1 cellular context compared by ENCODE assay signal in the genomic region with DNA sequence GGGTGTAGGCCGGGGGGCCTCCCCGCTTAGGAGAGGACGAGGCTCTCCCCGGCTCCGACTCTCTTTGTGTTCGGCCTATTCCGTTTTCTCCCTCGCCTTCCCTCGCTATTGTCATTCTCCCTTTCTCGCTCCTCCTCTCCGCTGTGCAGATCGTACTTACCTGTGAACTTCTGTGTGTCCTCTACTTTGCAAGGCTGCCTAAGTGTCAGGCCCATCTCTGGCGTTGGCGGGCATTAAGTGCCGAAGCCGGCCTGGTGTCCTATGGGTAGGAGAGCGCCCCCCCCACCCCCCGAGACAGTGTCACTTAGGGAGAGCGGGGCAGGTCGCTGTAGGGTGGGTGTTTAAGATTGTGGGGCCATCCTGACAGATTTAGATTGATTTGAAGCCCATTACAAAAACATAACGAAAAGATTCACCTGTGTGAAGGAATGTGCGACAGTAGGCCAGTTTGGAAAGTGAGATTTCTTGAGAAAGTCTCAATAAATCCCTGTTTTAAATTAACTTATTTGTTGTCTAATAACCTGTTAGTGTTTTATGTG.
A peak's percentile ranks its signal among the peaks of the same experiment; 100 is the strongest.
TF ChIP-seq lines count a peak whose summit lies in the region.

No MANE protein-coding gene starts in this region.

TF ChIP-seq in K562, 482 proteins besides CTCF, POLR2A, EP300 and RAD21 (continued from another document and continues in another):
- TF ChIP-seq, protein P1, sequence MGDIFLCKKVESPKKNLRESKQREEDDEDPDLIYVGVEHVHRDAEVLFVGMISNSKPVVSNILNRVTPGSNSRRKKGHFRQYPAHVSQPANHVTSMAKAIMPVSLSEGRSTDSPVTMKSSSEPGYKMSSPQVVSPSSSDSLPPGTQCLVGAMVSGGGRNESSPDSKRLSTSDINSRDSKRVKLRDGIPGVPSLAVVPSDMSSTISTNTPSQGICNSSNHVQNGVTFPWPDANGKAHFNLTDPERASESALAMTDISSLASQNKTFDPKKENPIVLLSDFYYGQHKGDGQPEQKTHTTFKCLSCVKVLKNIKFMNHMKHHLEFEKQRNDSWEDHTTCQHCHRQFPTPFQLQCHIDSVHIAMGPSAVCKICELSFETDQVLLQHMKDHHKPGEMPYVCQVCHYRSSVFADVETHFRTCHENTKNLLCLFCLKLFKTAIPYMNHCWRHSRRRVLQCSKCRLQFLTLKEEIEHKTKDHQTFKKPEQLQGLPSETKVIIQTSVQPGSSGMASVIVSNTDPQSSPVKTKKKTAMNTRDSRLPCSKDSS (IDR thresholded peaks at IDR 0.05; ENCODE audit: low read depth, partially characterized antibody), result no peak
- peak; percentile 22 to 24; a peak in 2 of 4 replicates for TF ChIP-seq SIN3A (IDR thresholded peaks at IDR 0.05; ENCODE audit: borderline replicate concordance in 2 of 2, control insufficient read depth in 1 of 2, low read depth in 2 of 2, low read length in 2 of 2)
- TF ChIP-seq ZNF175 (CRISPR knock-in tag; IDR thresholded peaks at IDR 0.05; ENCODE audit: low read depth), result no peak
- TF ChIP-seq MCM7 (IDR thresholded peaks at IDR 0.05), result no peak
- no peak for TF ChIP-seq CBX8 (IDR thresholded peaks at IDR 0.05; ENCODE audit: borderline replicate concordance, extremely low read depth, low read depth, low read length, poor library complexity, severe bottlenecking)
- no peak for TF ChIP-seq PCBP1 (IDR thresholded peaks at IDR 0.05; ENCODE audit: low read depth, low read length, poor library complexity, severe bottlenecking)
- no peak for TF ChIP-seq ZNF431 (CRISPR knock-in tag; IDR thresholded peaks at IDR 0.05)
- no peak for TF ChIP-seq GTF2F1 (IDR thresholded peaks at IDR 0.05; ENCODE audit: low read depth, low read length)
- TF ChIP-seq MAFF (IDR thresholded peaks at IDR 0.05; ENCODE audit: low read length), result no peak
- no peak for TF ChIP-seq TRIM24 (IDR thresholded peaks at IDR 0.05)
- TF ChIP-seq RUNX1 (IDR thresholded peaks at IDR 0.05; ENCODE audit: low read depth), result no peak
- no peak for TF ChIP-seq SMAD4 (CRISPR knock-in tag; conservative IDR thresholded peaks at IDR 0.05)
- TF ChIP-seq ZZZ3 (IDR thresholded peaks at IDR 0.05), result 0 out of 2 replicates have a peak, but pooled peaks have one; percentile 62
- no peak for TF ChIP-seq ZNF644 (tag; IDR thresholded peaks at IDR 0.05; ENCODE audit: low read depth)
- TF ChIP-seq, protein P2, sequence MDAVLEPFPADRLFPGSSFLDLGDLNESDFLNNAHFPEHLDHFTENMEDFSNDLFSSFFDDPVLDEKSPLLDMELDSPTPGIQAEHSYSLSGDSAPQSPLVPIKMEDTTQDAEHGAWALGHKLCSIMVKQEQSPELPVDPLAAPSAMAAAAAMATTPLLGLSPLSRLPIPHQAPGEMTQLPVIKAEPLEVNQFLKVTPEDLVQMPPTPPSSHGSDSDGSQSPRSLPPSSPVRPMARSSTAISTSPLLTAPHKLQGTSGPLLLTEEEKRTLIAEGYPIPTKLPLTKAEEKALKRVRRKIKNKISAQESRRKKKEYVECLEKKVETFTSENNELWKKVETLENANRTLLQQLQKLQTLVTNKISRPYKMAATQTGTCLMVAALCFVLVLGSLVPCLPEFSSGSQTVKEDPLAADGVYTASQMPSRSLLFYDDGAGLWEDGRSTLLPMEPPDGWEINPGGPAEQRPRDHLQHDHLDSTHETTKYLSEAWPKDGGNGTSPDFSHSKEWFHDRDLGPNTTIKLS (IDR thresholded peaks at IDR 0.05; ENCODE audit: borderline replicate concordance, low read depth), result no peak
- no peak for TF ChIP-seq ZNF146 (CRISPR knock-in tag; IDR thresholded peaks at IDR 0.05; ENCODE audit: unreplicated experiment)
- TF ChIP-seq CTBP1 (IDR thresholded peaks at IDR 0.05; ENCODE audit: borderline replicate concordance), result no peak
- no peak for TF ChIP-seq SNIP1 (IDR thresholded peaks at IDR 0.05; ENCODE audit: low read depth)
- TF ChIP-seq, protein P3, sequence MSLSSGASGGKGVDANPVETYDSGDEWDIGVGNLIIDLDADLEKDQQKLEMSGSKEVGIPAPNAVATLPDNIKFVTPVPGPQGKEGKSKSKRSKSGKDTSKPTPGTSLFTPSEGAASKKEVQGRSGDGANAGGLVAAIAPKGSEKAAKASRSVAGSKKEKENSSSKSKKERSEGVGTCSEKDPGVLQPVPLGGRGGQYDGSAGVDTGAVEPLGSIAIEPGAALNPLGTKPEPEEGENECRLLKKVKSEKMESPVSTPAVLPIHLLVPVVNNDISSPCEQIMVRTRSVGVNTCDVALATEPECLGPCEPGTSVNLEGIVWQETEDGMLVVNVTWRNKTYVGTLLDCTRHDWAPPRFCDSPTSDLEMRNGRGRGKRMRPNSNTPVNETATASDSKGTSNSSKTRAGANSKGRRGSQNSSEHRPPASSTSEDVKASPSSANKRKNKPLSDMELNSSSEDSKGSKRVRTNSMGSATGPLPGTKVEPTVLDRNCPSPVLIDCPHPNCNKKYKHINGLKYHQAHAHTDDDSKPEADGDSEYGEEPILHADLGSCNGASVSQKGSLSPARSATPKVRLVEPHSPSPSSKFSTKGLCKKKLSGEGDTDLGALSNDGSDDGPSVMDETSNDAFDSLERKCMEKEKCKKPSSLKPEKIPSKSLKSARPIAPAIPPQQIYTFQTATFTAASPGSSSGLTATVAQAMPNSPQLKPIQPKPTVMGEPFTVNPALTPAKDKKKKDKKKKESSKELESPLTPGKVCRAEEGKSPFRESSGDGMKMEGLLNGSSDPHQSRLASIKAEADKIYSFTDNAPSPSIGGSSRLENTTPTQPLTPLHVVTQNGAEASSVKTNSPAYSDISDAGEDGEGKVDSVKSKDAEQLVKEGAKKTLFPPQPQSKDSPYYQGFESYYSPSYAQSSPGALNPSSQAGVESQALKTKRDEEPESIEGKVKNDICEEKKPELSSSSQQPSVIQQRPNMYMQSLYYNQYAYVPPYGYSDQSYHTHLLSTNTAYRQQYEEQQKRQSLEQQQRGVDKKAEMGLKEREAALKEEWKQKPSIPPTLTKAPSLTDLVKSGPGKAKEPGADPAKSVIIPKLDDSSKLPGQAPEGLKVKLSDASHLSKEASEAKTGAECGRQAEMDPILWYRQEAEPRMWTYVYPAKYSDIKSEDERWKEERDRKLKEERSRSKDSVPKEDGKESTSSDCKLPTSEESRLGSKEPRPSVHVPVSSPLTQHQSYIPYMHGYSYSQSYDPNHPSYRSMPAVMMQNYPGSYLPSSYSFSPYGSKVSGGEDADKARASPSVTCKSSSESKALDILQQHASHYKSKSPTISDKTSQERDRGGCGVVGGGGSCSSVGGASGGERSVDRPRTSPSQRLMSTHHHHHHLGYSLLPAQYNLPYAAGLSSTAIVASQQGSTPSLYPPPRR (CRISPR knock-in tag; IDR thresholded peaks at IDR 0.05; ENCODE audit: borderline replicate concordance), result no peak
- TF ChIP-seq, protein P4, sequence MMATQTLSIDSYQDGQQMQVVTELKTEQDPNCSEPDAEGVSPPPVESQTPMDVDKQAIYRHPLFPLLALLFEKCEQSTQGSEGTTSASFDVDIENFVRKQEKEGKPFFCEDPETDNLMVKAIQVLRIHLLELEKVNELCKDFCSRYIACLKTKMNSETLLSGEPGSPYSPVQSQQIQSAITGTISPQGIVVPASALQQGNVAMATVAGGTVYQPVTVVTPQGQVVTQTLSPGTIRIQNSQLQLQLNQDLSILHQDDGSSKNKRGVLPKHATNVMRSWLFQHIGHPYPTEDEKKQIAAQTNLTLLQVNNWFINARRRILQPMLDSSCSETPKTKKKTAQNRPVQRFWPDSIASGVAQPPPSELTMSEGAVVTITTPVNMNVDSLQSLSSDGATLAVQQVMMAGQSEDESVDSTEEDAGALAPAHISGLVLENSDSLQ (IDR thresholded peaks at IDR 0.05), result peak; percentile 64
- TF ChIP-seq LCOR (CRISPR knock-in tag; IDR thresholded peaks at IDR 0.05), result no peak
- TF ChIP-seq, protein P5, sequence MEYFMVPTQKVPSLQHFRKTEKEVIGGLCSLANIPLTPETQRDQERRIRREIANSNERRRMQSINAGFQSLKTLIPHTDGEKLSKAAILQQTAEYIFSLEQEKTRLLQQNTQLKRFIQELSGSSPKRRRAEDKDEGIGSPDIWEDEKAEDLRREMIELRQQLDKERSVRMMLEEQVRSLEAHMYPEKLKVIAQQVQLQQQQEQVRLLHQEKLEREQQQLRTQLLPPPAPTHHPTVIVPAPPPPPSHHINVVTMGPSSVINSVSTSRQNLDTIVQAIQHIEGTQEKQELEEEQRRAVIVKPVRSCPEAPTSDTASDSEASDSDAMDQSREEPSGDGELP (CRISPR knock-in tag; IDR thresholded peaks at IDR 0.05; ENCODE audit: borderline replicate concordance), result no peak
- no peak for TF ChIP-seq ZNF217 (CRISPR knock-in tag; IDR thresholded peaks at IDR 0.05)
- TF ChIP-seq, protein P6, sequence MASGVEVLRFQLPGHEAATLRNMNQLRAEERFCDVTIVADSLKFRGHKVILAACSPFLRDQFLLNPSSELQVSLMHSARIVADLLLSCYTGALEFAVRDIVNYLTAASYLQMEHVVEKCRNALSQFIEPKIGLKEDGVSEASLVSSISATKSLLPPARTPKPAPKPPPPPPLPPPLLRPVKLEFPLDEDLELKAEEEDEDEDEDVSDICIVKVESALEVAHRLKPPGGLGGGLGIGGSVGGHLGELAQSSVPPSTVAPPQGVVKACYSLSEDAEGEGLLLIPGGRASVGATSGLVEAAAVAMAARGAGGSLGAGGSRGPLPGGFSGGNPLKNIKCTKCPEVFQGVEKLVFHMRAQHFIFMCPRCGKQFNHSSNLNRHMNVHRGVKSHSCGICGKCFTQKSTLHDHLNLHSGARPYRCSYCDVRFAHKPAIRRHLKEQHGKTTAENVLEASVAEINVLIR (CRISPR knock-in tag; IDR thresholded peaks at IDR 0.05), result no peak
- TF ChIP-seq, protein P7, sequence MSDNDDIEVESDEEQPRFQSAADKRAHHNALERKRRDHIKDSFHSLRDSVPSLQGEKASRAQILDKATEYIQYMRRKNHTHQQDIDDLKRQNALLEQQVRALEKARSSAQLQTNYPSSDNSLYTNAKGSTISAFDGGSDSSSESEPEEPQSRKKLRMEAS (CRISPR knock-in tag; IDR thresholded peaks at IDR 0.05), result no peak
- 0 out of 2 replicates have a peak, but pooled peaks have one; percentile 30 for TF ChIP-seq CREM (IDR thresholded peaks at IDR 0.05; ENCODE audit: low read depth)
- TF ChIP-seq MXI1 (IDR thresholded peaks at IDR 0.05; ENCODE audit: low read depth, low read length), result no peak
- TF ChIP-seq ZNF77 (CRISPR knock-in tag; IDR thresholded peaks at IDR 0.05), result no peak
- TF ChIP-seq DPF2 (IDR thresholded peaks at IDR 0.05), result no peak
- no peak for TF ChIP-seq WHSC1 (IDR thresholded peaks at IDR 0.05; ENCODE audit: low read length)
- TF ChIP-seq MEF2D (tag; conservative IDR thresholded peaks at IDR 0.05; ENCODE audit: low read depth), result no peak
- no peak for TF ChIP-seq RFX7 (CRISPR knock-in tag; IDR thresholded peaks at IDR 0.05)
- TF ChIP-seq ESRRB (CRISPR knock-in tag; IDR thresholded peaks at IDR 0.05; ENCODE audit: borderline replicate concordance), result no peak
- no peak for TF ChIP-seq PRPF4 (IDR thresholded peaks at IDR 0.05; ENCODE audit: insufficient read depth, low read depth, low read length, poor library complexity, severe bottlenecking)
- TF ChIP-seq FUS (optimal IDR thresholded peaks at IDR 0.05; ENCODE audit: low read depth, low read length), result no peak
- TF ChIP-seq GATA2 (CRISPR knock-in tag; IDR thresholded peaks at IDR 0.05), result no peak; the same call in 1 of the 2 replicates
- TF ChIP-seq, protein P8, sequence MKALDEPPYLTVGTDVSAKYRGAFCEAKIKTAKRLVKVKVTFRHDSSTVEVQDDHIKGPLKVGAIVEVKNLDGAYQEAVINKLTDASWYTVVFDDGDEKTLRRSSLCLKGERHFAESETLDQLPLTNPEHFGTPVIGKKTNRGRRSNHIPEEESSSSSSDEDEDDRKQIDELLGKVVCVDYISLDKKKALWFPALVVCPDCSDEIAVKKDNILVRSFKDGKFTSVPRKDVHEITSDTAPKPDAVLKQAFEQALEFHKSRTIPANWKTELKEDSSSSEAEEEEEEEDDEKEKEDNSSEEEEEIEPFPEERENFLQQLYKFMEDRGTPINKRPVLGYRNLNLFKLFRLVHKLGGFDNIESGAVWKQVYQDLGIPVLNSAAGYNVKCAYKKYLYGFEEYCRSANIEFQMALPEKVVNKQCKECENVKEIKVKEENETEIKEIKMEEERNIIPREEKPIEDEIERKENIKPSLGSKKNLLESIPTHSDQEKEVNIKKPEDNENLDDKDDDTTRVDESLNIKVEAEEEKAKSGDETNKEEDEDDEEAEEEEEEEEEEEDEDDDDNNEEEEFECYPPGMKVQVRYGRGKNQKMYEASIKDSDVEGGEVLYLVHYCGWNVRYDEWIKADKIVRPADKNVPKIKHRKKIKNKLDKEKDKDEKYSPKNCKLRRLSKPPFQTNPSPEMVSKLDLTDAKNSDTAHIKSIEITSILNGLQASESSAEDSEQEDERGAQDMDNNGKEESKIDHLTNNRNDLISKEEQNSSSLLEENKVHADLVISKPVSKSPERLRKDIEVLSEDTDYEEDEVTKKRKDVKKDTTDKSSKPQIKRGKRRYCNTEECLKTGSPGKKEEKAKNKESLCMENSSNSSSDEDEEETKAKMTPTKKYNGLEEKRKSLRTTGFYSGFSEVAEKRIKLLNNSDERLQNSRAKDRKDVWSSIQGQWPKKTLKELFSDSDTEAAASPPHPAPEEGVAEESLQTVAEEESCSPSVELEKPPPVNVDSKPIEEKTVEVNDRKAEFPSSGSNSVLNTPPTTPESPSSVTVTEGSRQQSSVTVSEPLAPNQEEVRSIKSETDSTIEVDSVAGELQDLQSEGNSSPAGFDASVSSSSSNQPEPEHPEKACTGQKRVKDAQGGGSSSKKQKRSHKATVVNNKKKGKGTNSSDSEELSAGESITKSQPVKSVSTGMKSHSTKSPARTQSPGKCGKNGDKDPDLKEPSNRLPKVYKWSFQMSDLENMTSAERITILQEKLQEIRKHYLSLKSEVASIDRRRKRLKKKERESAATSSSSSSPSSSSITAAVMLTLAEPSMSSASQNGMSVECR (CRISPR knock-in tag; IDR thresholded peaks at IDR 0.05), result peak; percentile 22; the same call in 1 of the 2 replicates
- no peak for TF ChIP-seq NELFE (IDR thresholded peaks at IDR 0.05; ENCODE audit: insufficient read depth, insufficient read length)
- no peak for TF ChIP-seq MAFG (tag; conservative IDR thresholded peaks at IDR 0.05)
- TF ChIP-seq, protein P9, sequence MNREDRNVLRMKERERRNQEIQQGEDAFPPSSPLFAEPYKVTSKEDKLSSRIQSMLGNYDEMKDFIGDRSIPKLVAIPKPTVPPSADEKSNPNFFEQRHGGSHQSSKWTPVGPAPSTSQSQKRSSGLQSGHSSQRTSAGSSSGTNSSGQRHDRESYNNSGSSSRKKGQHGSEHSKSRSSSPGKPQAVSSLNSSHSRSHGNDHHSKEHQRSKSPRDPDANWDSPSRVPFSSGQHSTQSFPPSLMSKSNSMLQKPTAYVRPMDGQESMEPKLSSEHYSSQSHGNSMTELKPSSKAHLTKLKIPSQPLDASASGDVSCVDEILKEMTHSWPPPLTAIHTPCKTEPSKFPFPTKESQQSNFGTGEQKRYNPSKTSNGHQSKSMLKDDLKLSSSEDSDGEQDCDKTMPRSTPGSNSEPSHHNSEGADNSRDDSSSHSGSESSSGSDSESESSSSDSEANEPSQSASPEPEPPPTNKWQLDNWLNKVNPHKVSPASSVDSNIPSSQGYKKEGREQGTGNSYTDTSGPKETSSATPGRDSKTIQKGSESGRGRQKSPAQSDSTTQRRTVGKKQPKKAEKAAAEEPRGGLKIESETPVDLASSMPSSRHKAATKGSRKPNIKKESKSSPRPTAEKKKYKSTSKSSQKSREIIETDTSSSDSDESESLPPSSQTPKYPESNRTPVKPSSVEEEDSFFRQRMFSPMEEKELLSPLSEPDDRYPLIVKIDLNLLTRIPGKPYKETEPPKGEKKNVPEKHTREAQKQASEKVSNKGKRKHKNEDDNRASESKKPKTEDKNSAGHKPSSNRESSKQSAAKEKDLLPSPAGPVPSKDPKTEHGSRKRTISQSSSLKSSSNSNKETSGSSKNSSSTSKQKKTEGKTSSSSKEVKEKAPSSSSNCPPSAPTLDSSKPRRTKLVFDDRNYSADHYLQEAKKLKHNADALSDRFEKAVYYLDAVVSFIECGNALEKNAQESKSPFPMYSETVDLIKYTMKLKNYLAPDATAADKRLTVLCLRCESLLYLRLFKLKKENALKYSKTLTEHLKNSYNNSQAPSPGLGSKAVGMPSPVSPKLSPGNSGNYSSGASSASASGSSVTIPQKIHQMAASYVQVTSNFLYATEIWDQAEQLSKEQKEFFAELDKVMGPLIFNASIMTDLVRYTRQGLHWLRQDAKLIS (CRISPR knock-in tag; IDR thresholded peaks at IDR 0.05), result no peak
- no peak for TF ChIP-seq SREBF1 (IDR thresholded peaks at IDR 0.05; ENCODE audit: borderline replicate concordance, low read depth, low read length)
